ENCODE assay signal across 8 cellular contexts in genomic region chr19:19120308-19121156, GRCh38. TPM values are rescaled to one million over a fixed set of nuclear protein-coding genes. Genes with fewer than 3 reads are reported as not detected.
A peak's percentile ranks its signal among the peaks of the same experiment; 100 is the strongest.
DNase-seq lines count a peak whose midpoint lies in the region; FAIRE-seq and TF ChIP-seq lines count a peak whose summit lies in the region.

No MANE protein-coding gene starts in this region.

- no peak for TF ChIP-seq POLR2A in H54 (IDR thresholded peaks at IDR 0.05; ENCODE audit: low read depth, low read length)

- no peak overlapping the region for H3K4me3 ChIP-seq in mesendoderm (ENCODE audit: low read length)

- no peaks in the 10 kb centered on the region for H3K79me1 ChIP-seq in mesendoderm (ENCODE audit: low read length)

- peak overlapping the region; percentile 66 for H3K56ac ChIP-seq in mesendoderm (ENCODE audit: low read length)

- H3K4me2 ChIP-seq in mesendoderm (ENCODE audit: low read length): peak overlapping the region; percentile 30

- H3K27ac ChIP-seq in mesendoderm (ENCODE audit: low read depth, low read length): peak overlapping the region; percentile 4

- no peak overlapping the region for H2BK15ac ChIP-seq in mesendoderm (replicated peaks; ENCODE audit: low read depth)

- H3K18ac ChIP-seq in mesendoderm (ENCODE audit: low read length): no peak overlapping the region

- no peak overlapping the region for H4K5ac ChIP-seq in mesendoderm (ENCODE audit: low read length)

- no peaks in the 10 kb centered on the region for H3K36me3 ChIP-seq in mesendoderm (ENCODE audit: control insufficient read depth, insufficient read depth, low read length)

- no peak overlapping the region for H2BK5ac ChIP-seq in mesendoderm (ENCODE audit: low read length)

- no peak overlapping the region for H2BK120ac ChIP-seq in mesendoderm (ENCODE audit: low read depth, low read length)

- FAIRE-seq in H54 (lab: Jason Lieb, UNC): no peak

- no peak overlapping the region for H3K4ac ChIP-seq in mesendoderm (ENCODE audit: low read depth, low read length)

- peaks cover 2% of the 10 kb centered on the region for H3K4me1 ChIP-seq in mesendoderm (ENCODE audit: control insufficient read depth, low read depth, low read length)

- no CpG with 5 or more reads among the region's 34 CpGs for WGBS in mesendoderm (ENCODE audit: extremely low coverage, insufficient coverage, low lambda C conversion rate)

- no peak overlapping the region for H4K8ac ChIP-seq in mesendoderm (ENCODE audit: low read depth, low read length)

- in situ Hi-C loops in Caki2 (cut with HindIII; ENCODE audit: low pct_unique_long_range_greater_than_20kb, low sequenced_read_pairs): no loop called here

- H3K79me2 ChIP-seq in mesendoderm (ENCODE audit: control insufficient read depth, insufficient read depth, low read length): no peaks in the 10 kb centered on the region

- H3K23ac ChIP-seq in mesendoderm (ENCODE audit: low read length): no peak overlapping the region

- H2AK5ac ChIP-seq in mesendoderm (ENCODE audit: low read length): no peak overlapping the region

- H3K9ac ChIP-seq in mesendoderm (ENCODE audit: low read length): peak overlapping the region; percentile 55

- DNase-seq in Caki2 (ENCODE audit: low read depth) (peak; percentile 28), Kasumi-1 (lab: John Stamatoyannopoulos, UW) (peak; percentile 5 to 30), cerebellar cortex (ENCODE audit: low spot score) (peak; percentile 27), mesendoderm (peak; percentile 99), H54 (ENCODE audit: insufficient read length, low spot score) (no peak), cerebellum (ENCODE audit: low spot score) (no peak), HT-29 (ENCODE audit: low spot score) (no peak), kidney glomerular epithelial cell (lab: John Stamatoyannopoulos, UW) (no peak)

- no peaks in the 10 kb centered on the region for H3K27me3 ChIP-seq in mesendoderm (ENCODE audit: insufficient read depth, low read length, poor library complexity)

RNA-seq across cellular contexts. Expression of gene TMEM161A, which starts 17.7 kb away (rescaled TPM):
- 32.3 and 34.1 TPM in 2 replicates for total RNA-seq in Caki2 (2014; rRNA removed; shearing (Covaris generic); ENCODE audit: low replicate concordance)
- 16.8 TPM for polyA plus RNA-seq in mesendoderm (2013, experiment 1 of 2)
- polyA plus RNA-seq in mesendoderm (2013, experiment 2 of 2): 16.4 TPM
- 10.6 TPM for total RNA-seq in cerebellum
- total RNA-seq in HT-29 (2014; rRNA removed; shearing (Covaris generic)): 59.0 and 63.8 TPM in 2 replicates

RNA-seq across cellular contexts. Expression of gene MEF2B, which starts 49.5 kb away (rescaled TPM):
- 2.6 TPM in 1 of 2 replicates, not detected in the other for total RNA-seq in Caki2 (2014; rRNA removed; shearing (Covaris generic); ENCODE audit: low replicate concordance)
- polyA plus RNA-seq in mesendoderm (2013, experiment 1 of 2): 0.28 TPM
- polyA plus RNA-seq in mesendoderm (2013, experiment 2 of 2): 0.57 TPM
- total RNA-seq in cerebellum: 0.27 TPM
- 0.38 and 0.55 TPM in 2 replicates for total RNA-seq in HT-29 (2014; rRNA removed; shearing (Covaris generic))

RNA-seq across cellular contexts. Expression of gene SLC25A42, which starts 56.7 kb away (rescaled TPM):
- total RNA-seq in Caki2 (2014; rRNA removed; shearing (Covaris generic); ENCODE audit: low replicate concordance): 5.1 and 7.8 TPM in 2 replicates
- polyA plus RNA-seq in mesendoderm (2013, experiment 1 of 2): 1.7 TPM
- polyA plus RNA-seq in mesendoderm (2013, experiment 2 of 2): 1.4 TPM
- total RNA-seq in cerebellum: 11.1 TPM
- 2.4 and 3.2 TPM in 2 replicates for total RNA-seq in HT-29 (2014; rRNA removed; shearing (Covaris generic))

Comparison
In these comparisons a context has a peak if more than half of its experiments do, and no peak if none do; other contexts are left out.
1. DNase-seq: peak in Caki2 (single experiment), Kasumi-1 (2 of 2), cerebellar cortex (single experiment) and mesendoderm (single experiment); none in H54 (single experiment), cerebellum (single experiment), HT-29 (single experiment) and kidney glomerular epithelial cell (single experiment).